In the genomic region with DNA sequence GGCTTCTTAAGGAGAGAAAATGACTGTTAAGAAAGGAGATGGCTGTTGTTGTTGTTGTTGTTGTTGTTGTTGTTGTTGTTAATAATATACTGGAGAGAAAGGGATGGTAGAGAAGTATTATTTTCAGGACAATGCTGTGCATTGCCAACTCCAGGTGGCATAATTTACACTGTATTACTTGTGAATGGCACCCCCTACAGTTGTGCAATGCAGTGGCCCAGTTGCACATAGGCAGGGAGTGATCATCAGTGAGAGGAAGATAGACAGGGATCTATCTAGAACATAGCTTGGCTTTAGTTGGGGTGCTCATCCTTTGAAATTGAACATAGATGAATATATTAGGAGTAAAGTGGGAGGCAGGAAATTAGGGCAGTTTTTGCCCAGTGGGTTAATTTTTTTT, we compare ENCODE assay signal across 1 cellular context.
TF ChIP-seq lines count a peak whose summit lies in the region.

No MANE protein-coding gene starts in this region.

TF ChIP-seq in HCT116, 20 proteins besides CTCF, POLR2A, EP300 and RAD21 (continued from another document):
- TF ChIP-seq, protein P1, sequence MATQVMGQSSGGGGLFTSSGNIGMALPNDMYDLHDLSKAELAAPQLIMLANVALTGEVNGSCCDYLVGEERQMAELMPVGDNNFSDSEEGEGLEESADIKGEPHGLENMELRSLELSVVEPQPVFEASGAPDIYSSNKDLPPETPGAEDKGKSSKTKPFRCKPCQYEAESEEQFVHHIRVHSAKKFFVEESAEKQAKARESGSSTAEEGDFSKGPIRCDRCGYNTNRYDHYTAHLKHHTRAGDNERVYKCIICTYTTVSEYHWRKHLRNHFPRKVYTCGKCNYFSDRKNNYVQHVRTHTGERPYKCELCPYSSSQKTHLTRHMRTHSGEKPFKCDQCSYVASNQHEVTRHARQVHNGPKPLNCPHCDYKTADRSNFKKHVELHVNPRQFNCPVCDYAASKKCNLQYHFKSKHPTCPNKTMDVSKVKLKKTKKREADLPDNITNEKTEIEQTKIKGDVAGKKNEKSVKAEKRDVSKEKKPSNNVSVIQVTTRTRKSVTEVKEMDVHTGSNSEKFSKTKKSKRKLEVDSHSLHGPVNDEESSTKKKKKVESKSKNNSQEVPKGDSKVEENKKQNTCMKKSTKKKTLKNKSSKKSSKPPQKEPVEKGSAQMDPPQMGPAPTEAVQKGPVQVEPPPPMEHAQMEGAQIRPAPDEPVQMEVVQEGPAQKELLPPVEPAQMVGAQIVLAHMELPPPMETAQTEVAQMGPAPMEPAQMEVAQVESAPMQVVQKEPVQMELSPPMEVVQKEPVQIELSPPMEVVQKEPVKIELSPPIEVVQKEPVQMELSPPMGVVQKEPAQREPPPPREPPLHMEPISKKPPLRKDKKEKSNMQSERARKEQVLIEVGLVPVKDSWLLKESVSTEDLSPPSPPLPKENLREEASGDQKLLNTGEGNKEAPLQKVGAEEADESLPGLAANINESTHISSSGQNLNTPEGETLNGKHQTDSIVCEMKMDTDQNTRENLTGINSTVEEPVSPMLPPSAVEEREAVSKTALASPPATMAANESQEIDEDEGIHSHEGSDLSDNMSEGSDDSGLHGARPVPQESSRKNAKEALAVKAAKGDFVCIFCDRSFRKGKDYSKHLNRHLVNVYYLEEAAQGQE (IDR thresholded peaks at IDR 0.05; ENCODE audit: low read depth) = no peak
